In genomic region chr6:33416386-33417126, GRCh38 we compare ENCODE assay signal across 8 cellular contexts. TPM values are rescaled to one million over a fixed set of nuclear protein-coding genes. Genes with fewer than 3 reads are reported as not detected.
DNase-seq lines count a peak whose midpoint lies in the region; ATAC-seq and TF ChIP-seq lines count a peak whose summit lies in the region.

No MANE protein-coding gene starts in this region.

- peaks cover 30 to 66% (median 45%) of the 10 kb centered on the region in 4 donors for H3K4me1 ChIP-seq in transverse colon

- peak overlapping the region; percentile 92 for H3K4me3 Mint-ChIP-seq in activated naive CD4-positive, alpha-beta T cell treated with anti-CD3 and anti-CD28 coated beads, Interleukin-2, amount 10 ng/mL, durations not matched to agents 7 days and 5 days

- 32 to 46% methylated on average over 5 to 12 of the region's 12 CpGs for WGBS in transverse colon (ENCODE audit: low coverage in 1 of 2), 2 donors

- DNase-seq in activated naive CD4-positive, alpha-beta T cell treated with Interleukin-2 at 50 U/mL for 16 hours = peak; percentile 58
- DNase-seq in activated naive CD4-positive, alpha-beta T cell (lab: John Stamatoyannopoulos, UW) = no peak
- DNase-seq in activated naive CD4-positive, alpha-beta T cell treated with anti-CD3 and anti-CD28 coated beads, Interleukin-2, amount 10 ng/mL, durations not matched to agents 7 days and 5 days = no peak
- DNase-seq in kidney epithelial cell (ENCODE audit: low read depth) (no peak), transverse colon (no peak), midbrain (lab: John Stamatoyannopoulos, UW) (no peak), ACHN (no peak)

- H3K27me3 Mint-ChIP-seq in activated naive CD4-positive, alpha-beta T cell treated with anti-CD3 and anti-CD28 coated beads, Interleukin-2, amount 10 ng/mL, durations not matched to agents 7 days and 5 days = peaks cover 4% of the 10 kb centered on the region

- no peak for TF ChIP-seq POLR2A in transverse colon (IDR thresholded peaks at IDR 0.05)

- H3K36me3 Mint-ChIP-seq in activated naive CD4-positive, alpha-beta T cell treated with anti-CD3 and anti-CD28 coated beads, Interleukin-2, amount 10 ng/mL, durations not matched to agents 7 days and 5 days = peaks cover 43% of the 10 kb centered on the region

- H3K4me1 Mint-ChIP-seq in activated naive CD4-positive, alpha-beta T cell treated with anti-CD3 and anti-CD28 coated beads, Interleukin-2, amount 10 ng/mL, durations not matched to agents 7 days and 5 days = peaks cover 78% of the 10 kb centered on the region

- peak overlapping the region; percentile 91 to 96 (median 94) for H3K27ac ChIP-seq in transverse colon

- H3K9me3 Mint-ChIP-seq in activated naive CD4-positive, alpha-beta T cell treated with anti-CD3 and anti-CD28 coated beads, Interleukin-2, amount 10 ng/mL, durations not matched to agents 7 days and 5 days = no peaks in the 10 kb centered on the region

- intact Hi-C loops in transverse colon (cut with DNase I; ENCODE audit: low total_unique reads) = loop anchor here (5.0 to 10.0 kb wide), 2 partner anchors 102 to 1631 kb away; partner anchors contain the start of genes TAPBP and ZBTB22

- H3K36me3 ChIP-seq in kidney epithelial cell (ENCODE audit: control insufficient read depth, insufficient read depth, low read length) (peaks cover 2% of the 10 kb centered on the region), transverse colon (peaks cover 0 to 24% (median 8%) of the 10 kb centered on the region in 4 donors)

- H3K27me3 ChIP-seq in kidney epithelial cell (ENCODE audit: control insufficient read depth, insufficient read depth, low read length) (no peaks in the 10 kb centered on the region), transverse colon (no peaks in the 10 kb centered on the region)

- H3K4me3 ChIP-seq in kidney epithelial cell (ENCODE audit: low read depth, low read length) (peak overlapping the region; percentile 79), transverse colon (peak overlapping the region; percentile 60 to 75 (median 72))

- no peak for TF ChIP-seq EP300 in transverse colon (IDR thresholded peaks at IDR 0.05; ENCODE audit: low read depth)

- no peak for ATAC-seq in GM18511 (IDR thresholded peaks at IDR 0.05; ENCODE audit: unreplicated experiment)

- in situ Hi-C loops in transverse colon (cut with MboI; ENCODE audit: low pct_ligation_motif_present in 1 of 4, low pct_unique_long_range_greater_than_20kb in 1 of 4, low sequenced_read_pairs in 3 of 4) (loop anchor here in 1 of 4 donors (25.0 kb wide), 1 partner anchor 454 kb away; the partner anchor contains the start of genes BRD2 and HLA-DMA), ACHN (cut with HindIII; ENCODE audit: low pct_ligation_motif_present, low pct_unique_long_range_greater_than_20kb, low sequenced_read_pairs) (no loop called here)

- TF ChIP-seq CTCF in kidney epithelial cell (IDR thresholded peaks at IDR 0.05; ENCODE audit: insufficient read depth, low read length, poor library complexity, severe bottlenecking) (no peak), transverse colon (IDR thresholded peaks at IDR 0.05) (no peak)

- CTCF ChIA-PET in activated naive CD4-positive, alpha-beta T cell treated with anti-CD3 and anti-CD28 coated beads, Interleukin-2, amount 10 ng/mL, durations not matched to agents 7 days and 5 days (lab: Charles Lee) = interaction anchor here (1.1 to 1.5 kb wide), 2 partner anchors 14 to 76 kb away, joined by 3 read pairs; no protein-coding TSS in a partner anchor

- peak overlapping the region; percentile 97 for H3K27ac Mint-ChIP-seq in activated naive CD4-positive, alpha-beta T cell treated with anti-CD3 and anti-CD28 coated beads, Interleukin-2, amount 10 ng/mL, durations not matched to agents 7 days and 5 days

- no peaks in the 10 kb centered on the region for H3K9me3 ChIP-seq in transverse colon

RNA-seq across cellular contexts. Expression of gene CUTA, which starts 1.4 kb away (rescaled TPM):
- total RNA-seq in kidney epithelial cell = 226 and 227 TPM in 2 replicates
- total RNA-seq in transverse colon = 100 to 1,000 TPM in 2 of 4 donors, 10 to 100 TPM in 2; 18.9 to 134 (median 91.3) TPM

RNA-seq across cellular contexts. Expression of gene SYNGAP1, which starts 3.3 kb away (rescaled TPM):
- total RNA-seq in kidney epithelial cell = 3.3 and 4.2 TPM in 2 replicates
- 10 to 100 TPM in 2 of 4 donors, 1 to 10 TPM in 2; 4.9 to 37.2 (median 11.1) TPM for total RNA-seq in transverse colon

RNA-seq across cellular contexts. Expression of gene PHF1, which starts 5.7 kb away (rescaled TPM):
- total RNA-seq in kidney epithelial cell (27.9 and 28.0 TPM in 2 replicates), transverse colon (100 to 1,000 TPM in 1 of 4 donors, 10 to 100 TPM in 3; 47.8 to 110 (median 48.4) TPM)

RNA-seq across cellular contexts. Expression of gene KIFC1, which starts 24.9 kb away (rescaled TPM):
- total RNA-seq in kidney epithelial cell = 8.4 and 10.3 TPM in 2 replicates
- 10 to 100 TPM in 1 of 4 donors, 1 to 10 TPM in 3; 2.6 to 51.5 (median 5.8) TPM for total RNA-seq in transverse colon

RNA-seq across cellular contexts. Expression of gene ZBTB9, which starts 37.8 kb away (rescaled TPM):
- 7.4 and 7.6 TPM in 2 replicates for total RNA-seq in kidney epithelial cell
- 1 to 10 TPM in 2 of 4 donors, not detected in 2; 2.2 to 3.2 TPM for total RNA-seq in transverse colon
